15 cellular contexts compared by ENCODE assay signal in genomic region chr21:42148097-42148496, GRCh38.
"Had no signal": no experiment of that assay in that cellular context is flagged by ENCODE, and none has a peak within 500 bp of the region (broad histone marks: within the 10 kb centered on the region; RNA-seq: fewer than 3 reads in every experiment).

No MANE protein-coding gene starts in this region.

- H3K4me1 ChIP-seq: foreskin keratinocyte, tibial nerve, vagina had no signal

- H3K27ac Mint-ChIP-seq: activated CD8-positive, alpha-beta memory T cell treated with anti-CD3 and anti-CD28 coated beads, Interleukin-2, amount 10 ng/mL, durations not matched to agents 7 days and 5 days; stimulated activated naive B cell treated with anti-CD40 and anti-IgM and Interleukin-4, amounts not matched to agents 10 μg/mL and 1 μg/mL and 100 μg/mL, for 72 hours had no signal

- H3K36me3 ChIP-seq: tibial nerve, vagina had no signal

- DNase-seq: activated CD8-positive, alpha-beta memory T cell treated with anti-CD3 and anti-CD28 coated beads, Interleukin-2, amount 10 ng/mL, durations not matched to agents 7 days and 5 days; activated gamma-delta T cell treated with Interleukin-2 at 50 U/mL for 16 hours; aorta; effector CD8-positive, alpha-beta T cell; foreskin keratinocyte; kidney glomerular epithelial cell; left ventricle myocardium superior; mesenchymal stem cell; naive thymus-derived CD8-positive, alpha-beta T cell; retina; stimulated activated naive B cell treated with anti-CD40 and anti-IgM and Interleukin-4, amounts not matched to agents 10 μg/mL and 1 μg/mL and 100 μg/mL, for 72 hours had no signal

- H3K27me3 Mint-ChIP-seq: naive thymus-derived CD8-positive, alpha-beta T cell had no signal

- H3K4me3 ChIP-seq: tibial nerve, vagina had no signal

- FAIRE-seq: TTC549 had no signal

- ATAC-seq: activated CD4-positive, CD25-positive, alpha-beta regulatory T cell treated with anti-CD3 and anti-CD28 coated beads, Interleukin-2, amount 50 U/mL, for 24 hours; activated CD8-positive, alpha-beta memory T cell treated with anti-CD3 and anti-CD28 coated beads, Interleukin-2, amount 10 ng/mL, durations not matched to agents 7 days and 5 days; foreskin keratinocyte; left ventricle myocardium superior had no signal

- H3K9me3 Mint-ChIP-seq: naive thymus-derived CD8-positive, alpha-beta T cell; stimulated activated naive B cell treated with anti-CD40 and anti-IgM and Interleukin-4, amounts not matched to agents 10 μg/mL and 1 μg/mL and 100 μg/mL, for 72 hours had no signal

- H3K27ac ChIP-seq: foreskin keratinocyte, tibial nerve, vagina had no signal

- H3K27me3 ChIP-seq: tibial nerve, vagina had no signal

- H3K4me3 Mint-ChIP-seq: activated CD8-positive, alpha-beta memory T cell treated with anti-CD3 and anti-CD28 coated beads, Interleukin-2, amount 10 ng/mL, durations not matched to agents 7 days and 5 days; naive thymus-derived CD8-positive, alpha-beta T cell; stimulated activated naive B cell treated with anti-CD40 and anti-IgM and Interleukin-4, amounts not matched to agents 10 μg/mL and 1 μg/mL and 100 μg/mL, for 72 hours had no signal

- H3K36me3 Mint-ChIP-seq: activated CD8-positive, alpha-beta memory T cell treated with anti-CD3 and anti-CD28 coated beads, Interleukin-2, amount 10 ng/mL, durations not matched to agents 7 days and 5 days; naive thymus-derived CD8-positive, alpha-beta T cell; stimulated activated naive B cell treated with anti-CD40 and anti-IgM and Interleukin-4, amounts not matched to agents 10 μg/mL and 1 μg/mL and 100 μg/mL, for 72 hours had no signal

- H3K9me3 ChIP-seq: tibial nerve, vagina had no signal
